Comparison of ENCODE assay signal across 34 cellular contexts in the genomic region with DNA sequence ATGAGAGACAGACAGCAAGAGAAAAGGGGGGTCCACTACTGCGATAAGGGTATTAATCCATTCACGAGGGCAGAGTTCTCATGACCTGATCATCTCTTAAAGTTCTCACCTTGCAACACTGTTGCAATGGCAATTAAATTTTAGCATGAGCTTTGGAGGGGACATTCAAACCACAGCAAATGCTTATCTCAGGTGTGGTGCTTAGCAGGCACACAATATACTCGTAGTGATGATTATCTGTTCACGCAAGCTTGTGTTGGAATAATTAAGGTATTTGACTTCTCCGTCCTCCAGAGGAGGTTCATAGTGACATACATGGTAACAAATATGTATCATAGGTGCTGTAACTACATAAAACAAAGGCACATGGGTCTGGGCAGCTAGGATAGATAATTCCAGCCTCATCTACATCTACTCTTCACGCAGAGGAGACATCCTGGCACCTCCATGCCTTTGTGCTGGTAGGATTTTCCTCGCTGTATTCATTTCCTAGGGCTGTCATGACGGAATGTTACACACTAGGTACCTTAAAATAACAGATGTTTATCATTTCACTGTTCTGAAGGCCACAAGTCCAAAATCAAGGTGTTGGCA.
"Had no signal": no experiment of that assay in that cellular context is flagged by ENCODE, and none has a peak within 500 bp of the region (broad histone marks: within the 10 kb centered on the region; RNA-seq: fewer than 3 reads in every experiment).

No MANE protein-coding gene starts in this region.

- H3K36me3 Mint-ChIP-seq: activated naive CD4-positive, alpha-beta T cell treated with anti-CD3 and anti-CD28 coated beads, Interleukin-2, amount 10 ng/mL, durations not matched to agents 7 days and 5 days; activated naive CD4-positive, alpha-beta T cell treated with anti-CD3 and anti-CD28 coated beads, Interleukin-2, amount 50 U/mL, for 72 hours; activated naive CD8-positive, alpha-beta T cell treated with anti-CD3 and anti-CD28 coated beads, Interleukin-2, amount 10 ng/mL, durations not matched to agents 7 days and 5 days; brain had no signal

- H3K4me1 ChIP-seq: ascending aorta, breast epithelium, esophagus muscularis mucosa, foreskin keratinocyte, gastrocnemius medialis, heart left ventricle had no signal

- H3K4me3 Mint-ChIP-seq: activated CD4-positive, alpha-beta memory T cell treated with anti-CD3 and anti-CD28 coated beads, Interleukin-2, amount 10 ng/mL, durations not matched to agents 7 days and 5 days; activated CD4-positive, alpha-beta T cell treated with anti-CD3 and anti-CD28 coated beads, Interleukin-2, amount 10 ng/mL, durations not matched to agents 7 days and 5 days; activated naive CD4-positive, alpha-beta T cell treated with anti-CD3 and anti-CD28 coated beads, Interleukin-2, amount 10 ng/mL, durations not matched to agents 7 days and 5 days; activated naive CD8-positive, alpha-beta T cell treated with anti-CD3 and anti-CD28 coated beads, Interleukin-2, amount 10 ng/mL, durations not matched to agents 7 days and 5 days; activated T-cell treated with anti-CD3 and anti-CD28 coated beads, Interleukin-2, amount 50 U/mL, for 4 hours; brain; dendritic cell treated with granulocyte-macrophage colony-stimulating factor and Interleukin-4, amounts not matched to agents 40 ng/mL and 50 ng/mL, for 4 days; endodermal cell; T-helper 17 cell; T-helper 2 cell treated with Interferon-gamma antibody and Interleukin-4, amounts not matched to agents 5 μg/mL and 100 μg/mL, for 36 hours had no signal

- H3K4me3 ChIP-seq: ascending aorta, breast epithelium, cardiac muscle cell, coronary artery, dorsolateral prefrontal cortex, esophagus muscularis mucosa, gastrocnemius medialis, heart left ventricle had no signal

- H3K9me3 Mint-ChIP-seq: activated CD4-positive, alpha-beta memory T cell treated with anti-CD3 and anti-CD28 coated beads, Interleukin-2, amount 10 ng/mL, durations not matched to agents 7 days and 5 days; activated CD4-positive, alpha-beta T cell treated with anti-CD3 and anti-CD28 coated beads, Interleukin-2, amount 10 ng/mL, durations not matched to agents 7 days and 5 days; activated naive CD4-positive, alpha-beta T cell treated with anti-CD3 and anti-CD28 coated beads, Interleukin-2, amount 10 ng/mL, durations not matched to agents 7 days and 5 days; activated naive CD4-positive, alpha-beta T cell treated with anti-CD3 and anti-CD28 coated beads, Interleukin-2, amount 50 U/mL, for 72 hours; activated naive CD8-positive, alpha-beta T cell treated with anti-CD3 and anti-CD28 coated beads, Interleukin-2, amount 10 ng/mL, durations not matched to agents 7 days and 5 days; activated T-cell treated with anti-CD3 and anti-CD28 coated beads, Interleukin-2, amount 50 U/mL, for 4 hours; activated T-helper 2 cell treated with anti-CD3 and anti-CD28 coated beads, Interferon-gamma antibody, Interleukin-2, Interleukin-4, amounts not matched to agents 10 μg/mL and 5 μg/mL and 100 μg/mL, durations not matched to agents 14 hours and 24 hours and 36 hours; dendritic cell treated with granulocyte-macrophage colony-stimulating factor and Interleukin-4, amounts not matched to agents 40 ng/mL and 50 ng/mL, for 4 days; endodermal cell; T-helper 2 cell treated with Interferon-gamma antibody and Interleukin-4, amounts not matched to agents 5 μg/mL and 100 μg/mL, for 36 hours had no signal

- DNase-seq: activated CD4-positive, alpha-beta memory T cell treated with anti-CD3 and anti-CD28 coated beads, Interleukin-2, amount 10 ng/mL, durations not matched to agents 7 days and 5 days; activated CD4-positive, alpha-beta T cell treated with anti-CD3 and anti-CD28 coated beads for 1 hour; activated CD4-positive, alpha-beta T cell treated with anti-CD3 and anti-CD28 coated beads for 4 hours; activated CD4-positive, alpha-beta T cell treated with anti-CD3 and anti-CD28 coated beads, Interleukin-2, amount 10 ng/mL, durations not matched to agents 7 days and 5 days; activated CD4-positive, alpha-beta T cell treated with anti-CD3 and anti-CD28 coated beads, Interleukin-2, amount 50 U/mL, for 4 hours; activated CD8-positive, alpha-beta memory T cell treated with anti-CD3 and anti-CD28 coated beads for 24 hours; activated gamma-delta T cell; activated naive CD4-positive, alpha-beta T cell; activated naive CD4-positive, alpha-beta T cell treated with anti-CD3 and anti-CD28 coated beads, Interleukin-2, amount 10 ng/mL, durations not matched to agents 7 days and 5 days; activated naive CD8-positive, alpha-beta T cell treated with anti-CD3 and anti-CD28 coated beads, Interleukin-2, amount 10 ng/mL, durations not matched to agents 7 days and 5 days; activated T-cell treated with anti-CD3 and anti-CD28 coated beads, Interleukin-2, amount 50 U/mL, for 4 hours; central memory CD4-positive, alpha-beta T cell; cerebellar nuclear complex; dorsolateral prefrontal cortex; effector memory CD4-positive, alpha-beta T cell; endodermal cell; foreskin keratinocyte; gastrocnemius medialis; glutamatergic neuron; heart left ventricle; hypothalamus; T-helper 1 cell; T-helper 17 cell; T1000 had no signal

- H3K27ac Mint-ChIP-seq: activated CD4-positive, alpha-beta memory T cell treated with anti-CD3 and anti-CD28 coated beads, Interleukin-2, amount 10 ng/mL, durations not matched to agents 7 days and 5 days; activated CD4-positive, alpha-beta T cell treated with anti-CD3 and anti-CD28 coated beads, Interleukin-2, amount 10 ng/mL, durations not matched to agents 7 days and 5 days; activated naive CD4-positive, alpha-beta T cell treated with anti-CD3 and anti-CD28 coated beads, Interleukin-2, amount 10 ng/mL, durations not matched to agents 7 days and 5 days; activated naive CD4-positive, alpha-beta T cell treated with anti-CD3 and anti-CD28 coated beads, Interleukin-2, amount 50 U/mL, for 72 hours; activated naive CD8-positive, alpha-beta T cell treated with anti-CD3 and anti-CD28 coated beads, Interleukin-2, amount 10 ng/mL, durations not matched to agents 7 days and 5 days; activated T-helper 2 cell treated with anti-CD3 and anti-CD28 coated beads, Interferon-gamma antibody, Interleukin-2, Interleukin-4, amounts not matched to agents 10 μg/mL and 5 μg/mL and 100 μg/mL, durations not matched to agents 14 hours and 24 hours and 36 hours; brain; dendritic cell treated with granulocyte-macrophage colony-stimulating factor and Interleukin-4, amounts not matched to agents 40 ng/mL and 50 ng/mL, for 4 days; endodermal cell; T-helper 17 cell; T-helper 2 cell treated with Interferon-gamma antibody and Interleukin-4, amounts not matched to agents 5 μg/mL and 100 μg/mL, for 36 hours had no signal

- H3K4me1 Mint-ChIP-seq: activated CD4-positive, alpha-beta memory T cell treated with anti-CD3 and anti-CD28 coated beads, Interleukin-2, amount 10 ng/mL, durations not matched to agents 7 days and 5 days; activated CD4-positive, alpha-beta T cell treated with anti-CD3 and anti-CD28 coated beads, Interleukin-2, amount 10 ng/mL, durations not matched to agents 7 days and 5 days; activated naive CD4-positive, alpha-beta T cell treated with anti-CD3 and anti-CD28 coated beads, Interleukin-2, amount 10 ng/mL, durations not matched to agents 7 days and 5 days; activated naive CD8-positive, alpha-beta T cell treated with anti-CD3 and anti-CD28 coated beads, Interleukin-2, amount 10 ng/mL, durations not matched to agents 7 days and 5 days; brain; T-helper 17 cell had no signal

- H3K27ac ChIP-seq: ascending aorta, breast epithelium, cardiac muscle cell, coronary artery, dorsolateral prefrontal cortex, esophagus muscularis mucosa, foreskin keratinocyte, gastrocnemius medialis, heart left ventricle had no signal

- H3K27me3 ChIP-seq: ascending aorta had no signal

- H3K9me3 ChIP-seq: ascending aorta, breast epithelium, esophagus muscularis mucosa, gastrocnemius medialis, heart left ventricle had no signal

- H3K36me3 ChIP-seq: ascending aorta, breast epithelium, cardiac muscle cell, esophagus muscularis mucosa, gastrocnemius medialis, heart left ventricle had no signal
